ENCODE assay signal across 14 cellular contexts in genomic region chr1:200388791-200389190, GRCh38.
"Had no signal": no experiment of that assay in that cellular context is flagged by ENCODE, and none has a peak within 500 bp of the region (broad histone marks: within the 10 kb centered on the region; RNA-seq: fewer than 3 reads in every experiment).

No MANE protein-coding gene starts in this region.

- H3K27ac ChIP-seq: esophagus muscularis mucosa, parathyroid adenoma, thyroid gland had no signal

- H3K9me3 Mint-ChIP-seq: activated CD4-positive, alpha-beta memory T cell treated with anti-CD3 and anti-CD28 coated beads, Interleukin-2, amount 10 ng/mL, durations not matched to agents 7 days and 5 days; activated naive CD8-positive, alpha-beta T cell treated with anti-CD3 and anti-CD28 coated beads, Interleukin-2, amount 10 ng/mL, durations not matched to agents 7 days and 5 days; stimulated activated effector memory CD8-positive, alpha-beta T cell treated with anti-CD3 and anti-CD28 coated beads, Interleukin-12 subunit alpha, Interleukin-12 subunit beta, amount 100 ng/mL, for 72 hours had no signal

- H3K27me3 Mint-ChIP-seq: activated CD4-positive, alpha-beta memory T cell treated with anti-CD3 and anti-CD28 coated beads, Interleukin-2, amount 10 ng/mL, durations not matched to agents 7 days and 5 days; activated CD4-positive, alpha-beta T cell treated with anti-CD3 and anti-CD28 coated beads for 36 hours; activated naive CD8-positive, alpha-beta T cell treated with anti-CD3 and anti-CD28 coated beads, Interleukin-2, amount 10 ng/mL, durations not matched to agents 7 days and 5 days had no signal

- H3K4me1 Mint-ChIP-seq: activated CD4-positive, alpha-beta memory T cell treated with anti-CD3 and anti-CD28 coated beads, Interleukin-2, amount 10 ng/mL, durations not matched to agents 7 days and 5 days; activated naive CD8-positive, alpha-beta T cell treated with anti-CD3 and anti-CD28 coated beads, Interleukin-2, amount 10 ng/mL, durations not matched to agents 7 days and 5 days; stimulated activated effector memory CD8-positive, alpha-beta T cell treated with anti-CD3 and anti-CD28 coated beads, Interleukin-12 subunit alpha, Interleukin-12 subunit beta, amount 100 ng/mL, for 72 hours had no signal

- H3K36me3 ChIP-seq: esophagus muscularis mucosa, thyroid gland had no signal

- FAIRE-seq: islet of Langerhans, urothelium cell line had no signal

- H3K9ac ChIP-seq: parathyroid adenoma had no signal

- DNase-seq: activated CD4-positive, alpha-beta memory T cell treated with anti-CD3 and anti-CD28 coated beads, Interleukin-2, amount 10 ng/mL, durations not matched to agents 7 days and 5 days; activated CD4-positive, alpha-beta T cell treated with anti-CD3 and anti-CD28 coated beads for 36 hours; activated naive CD8-positive, alpha-beta T cell treated with anti-CD3 and anti-CD28 coated beads, Interleukin-2, amount 10 ng/mL, durations not matched to agents 7 days and 5 days; activated T-cell treated with anti-CD3 and anti-CD28 coated beads, Interleukin-2, amount 50 U/mL, for 48 hours; anterior cingulate cortex; dorsolateral prefrontal cortex; mammary epithelial cell; T1000; thyroid gland had no signal

- H3K4me3 Mint-ChIP-seq: activated CD4-positive, alpha-beta memory T cell treated with anti-CD3 and anti-CD28 coated beads, Interleukin-2, amount 10 ng/mL, durations not matched to agents 7 days and 5 days; activated CD4-positive, alpha-beta T cell treated with anti-CD3 and anti-CD28 coated beads for 36 hours; activated naive CD8-positive, alpha-beta T cell treated with anti-CD3 and anti-CD28 coated beads, Interleukin-2, amount 10 ng/mL, durations not matched to agents 7 days and 5 days; stimulated activated effector memory CD8-positive, alpha-beta T cell treated with anti-CD3 and anti-CD28 coated beads, Interleukin-12 subunit alpha, Interleukin-12 subunit beta, amount 100 ng/mL, for 72 hours had no signal

- H3K27me3 ChIP-seq: dorsolateral prefrontal cortex, esophagus muscularis mucosa, thyroid gland had no signal

- H3K9me3 ChIP-seq: esophagus muscularis mucosa, thyroid gland had no signal

- H3K4me3 ChIP-seq: dorsolateral prefrontal cortex, esophagus muscularis mucosa, thyroid gland had no signal

- H3K4me1 ChIP-seq: esophagus muscularis mucosa, parathyroid adenoma, thyroid gland had no signal

- H3K27ac Mint-ChIP-seq: activated CD4-positive, alpha-beta memory T cell treated with anti-CD3 and anti-CD28 coated beads, Interleukin-2, amount 10 ng/mL, durations not matched to agents 7 days and 5 days; activated CD4-positive, alpha-beta T cell treated with anti-CD3 and anti-CD28 coated beads for 36 hours; activated naive CD8-positive, alpha-beta T cell treated with anti-CD3 and anti-CD28 coated beads, Interleukin-2, amount 10 ng/mL, durations not matched to agents 7 days and 5 days; stimulated activated effector memory CD8-positive, alpha-beta T cell treated with anti-CD3 and anti-CD28 coated beads, Interleukin-12 subunit alpha, Interleukin-12 subunit beta, amount 100 ng/mL, for 72 hours had no signal

- H2AFZ ChIP-seq: parathyroid adenoma had no signal

- H3K79me2 ChIP-seq: parathyroid adenoma had no signal

- H3K36me3 Mint-ChIP-seq: stimulated activated effector memory CD8-positive, alpha-beta T cell treated with anti-CD3 and anti-CD28 coated beads, Interleukin-12 subunit alpha, Interleukin-12 subunit beta, amount 100 ng/mL, for 72 hours had no signal
